In genomic region chr15:80487884-80488283, GRCh38 we compare ENCODE assay signal across 1 cellular context.
TF ChIP-seq lines count a peak whose summit lies in the region.

No MANE protein-coding gene starts in this region.

TF ChIP-seq in SK-N-SH, 30 proteins besides CTCF, POLR2A, EP300 and RAD21 (continued from another document):
- TF ChIP-seq REST (IDR thresholded peaks at IDR 0.05; ENCODE audit: low read depth, low read length) (peak; percentile 76; the same call in 1 of the 2 replicates), MAX (IDR thresholded peaks at IDR 0.05; ENCODE audit: low read depth) (no peak), MEF2A (IDR thresholded peaks at IDR 0.05; ENCODE audit: borderline replicate concordance, low read depth) (no peak), RXRA (IDR thresholded peaks at IDR 0.05; ENCODE audit: borderline replicate concordance, low read depth) (no peak), RFX5 (IDR thresholded peaks at IDR 0.05; ENCODE audit: low read length) (no peak), SMC3 (IDR thresholded peaks at IDR 0.05; ENCODE audit: low read depth, low read length) (no peak)
